1 cellular context compared by ENCODE assay signal in the genomic region with DNA sequence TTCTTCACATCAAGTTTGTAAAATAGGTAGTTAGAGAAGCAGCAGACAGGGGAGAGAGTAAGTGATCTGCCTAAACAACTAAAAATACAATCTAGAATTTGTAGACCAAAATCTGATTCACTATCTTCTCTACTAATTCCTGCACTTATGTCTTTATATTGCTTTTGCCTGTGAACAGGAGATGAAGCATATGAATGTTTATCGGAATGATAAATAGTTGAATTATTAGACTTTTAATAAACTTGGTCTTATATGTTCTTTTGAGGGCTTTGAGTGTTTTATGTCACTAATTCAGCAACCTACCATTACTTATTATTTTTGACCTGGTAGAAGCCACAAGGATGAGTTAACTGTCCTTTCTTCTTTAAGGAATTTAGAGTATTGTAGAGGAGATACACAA.
TF ChIP-seq lines count a peak whose summit lies in the region.

No MANE protein-coding gene starts in this region.

TF ChIP-seq in H1, 55 proteins besides CTCF, POLR2A, EP300 and RAD21:
- TF ChIP-seq KDM4A (IDR thresholded peaks at IDR 0.05; ENCODE audit: low read depth, low read length, severe bottlenecking) (no peak), SP2 (IDR thresholded peaks at IDR 0.05; ENCODE audit: low read length) (no peak), CHD7 (IDR thresholded peaks at IDR 0.05; ENCODE audit: insufficient replicate concordance, low read length) (no peak), SP4 (IDR thresholded peaks at IDR 0.05; ENCODE audit: low read length) (no peak), JUN (IDR thresholded peaks at IDR 0.05; ENCODE audit: low read depth, low read length) (no peak), SAP30 (IDR thresholded peaks at IDR 0.05; ENCODE audit: insufficient read depth, insufficient replicate concordance, low read length) (no peak), TCF12 (IDR thresholded peaks at IDR 0.05; ENCODE audit: low read depth, low read length) (no peak)
TF ChIP-seq in H1: peak in this region for 0.
